ENCODE assay signal across 1 cellular context in the genomic region with DNA sequence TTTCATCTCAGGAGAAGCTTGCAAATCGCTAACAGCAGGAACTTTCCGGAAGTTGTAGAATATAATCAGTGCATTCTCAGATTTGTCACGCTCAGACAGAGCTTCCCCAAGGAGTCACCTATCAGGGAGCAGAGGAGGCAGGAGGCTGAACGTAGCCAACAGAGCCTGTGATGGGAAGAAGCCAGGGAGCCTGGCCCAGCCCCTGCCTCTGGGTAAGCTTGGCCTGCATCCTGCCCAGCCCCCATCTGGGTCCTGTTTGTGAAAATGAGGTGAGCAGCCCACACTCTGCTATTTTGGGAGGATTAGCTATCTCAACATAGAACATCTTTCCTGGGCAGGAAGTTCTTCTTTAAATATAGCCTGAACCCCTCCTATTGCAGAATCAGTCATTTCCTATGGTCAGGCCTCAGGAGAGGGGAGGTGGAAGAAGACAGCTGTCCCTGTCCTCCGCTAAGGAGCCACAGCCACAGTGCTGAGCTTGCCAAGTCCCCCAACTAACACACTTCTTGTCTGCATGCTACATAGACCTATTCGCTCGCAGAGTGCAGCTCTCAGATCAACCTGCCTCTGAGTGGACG.
TF ChIP-seq lines count a peak whose summit lies in the region.

No MANE protein-coding gene starts in this region.

TF ChIP-seq in GM23338, 12 proteins besides CTCF, POLR2A, EP300 and RAD21 (continued from another document):
- no peak for TF ChIP-seq ZNF462 (CRISPR knock-in tag; IDR thresholded peaks at IDR 0.05)
- TF ChIP-seq EZH2 (IDR thresholded peaks at IDR 0.05; ENCODE audit: low read depth, unreplicated experiment) = no peak
- TF ChIP-seq ZNF114 (CRISPR knock-in tag; IDR thresholded peaks at IDR 0.05) = no peak
- no peak for TF ChIP-seq JUNB (IDR thresholded peaks at IDR 0.05; ENCODE audit: unreplicated experiment)
- no peak for TF ChIP-seq NANOG (IDR thresholded peaks at IDR 0.05; ENCODE audit: borderline replicate concordance)
- TF ChIP-seq, protein P1, sequence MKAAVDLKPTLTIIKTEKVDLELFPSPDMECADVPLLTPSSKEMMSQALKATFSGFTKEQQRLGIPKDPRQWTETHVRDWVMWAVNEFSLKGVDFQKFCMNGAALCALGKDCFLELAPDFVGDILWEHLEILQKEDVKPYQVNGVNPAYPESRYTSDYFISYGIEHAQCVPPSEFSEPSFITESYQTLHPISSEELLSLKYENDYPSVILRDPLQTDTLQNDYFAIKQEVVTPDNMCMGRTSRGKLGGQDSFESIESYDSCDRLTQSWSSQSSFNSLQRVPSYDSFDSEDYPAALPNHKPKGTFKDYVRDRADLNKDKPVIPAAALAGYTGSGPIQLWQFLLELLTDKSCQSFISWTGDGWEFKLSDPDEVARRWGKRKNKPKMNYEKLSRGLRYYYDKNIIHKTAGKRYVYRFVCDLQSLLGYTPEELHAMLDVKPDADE (IDR thresholded peaks at IDR 0.05) = no peak
